ENCODE assay signal across 8 cellular contexts in the genomic region with DNA sequence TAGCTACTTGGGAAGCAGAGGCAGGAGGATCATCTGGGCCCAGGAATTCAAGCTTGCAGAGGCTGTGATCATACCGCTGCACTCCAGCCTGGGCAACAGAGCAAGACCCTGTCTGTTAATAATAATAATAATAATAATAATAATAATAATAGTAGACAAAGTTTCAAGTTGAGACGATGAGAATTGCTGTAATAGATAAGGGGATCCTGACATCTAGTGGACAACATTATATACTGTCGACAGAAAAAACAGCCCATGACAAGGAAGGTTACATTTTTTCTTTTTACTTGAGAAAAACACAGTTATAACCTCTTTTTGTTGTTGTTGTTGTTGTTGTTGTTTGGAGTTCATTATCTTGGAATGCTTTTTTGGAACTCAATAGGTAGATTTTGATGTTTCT. TPM values are rescaled to one million over a fixed set of nuclear protein-coding genes. Genes with fewer than 3 reads are reported as not detected.
DNase-seq lines count a peak whose midpoint lies in the region; ATAC-seq lines count a peak whose summit lies in the region.

No MANE protein-coding gene starts in this region.

- ATAC-seq in HG02884 (IDR thresholded peaks at IDR 0.05; ENCODE audit: unreplicated experiment) (no peak), GM18907 (IDR thresholded peaks at IDR 0.05; ENCODE audit: unreplicated experiment) (no peak)

- peak; percentile 38 for DNase-seq in activated T-cell treated with anti-CD3 and anti-CD28 coated beads, Interleukin-2, amount 50 U/mL, for 1 hour
- DNase-seq in activated T-cell treated with anti-CD3 and anti-CD28 coated beads, Interleukin-2, amount 50 U/mL, for 48 hours: no peak
- peak; percentile 20 for DNase-seq in NCI-H526 treated with DMSO at 0.1 percent for 48 hours (lab: John Stamatoyannopoulos, UW)
- peak; percentile 46 to 67 for DNase-seq in dermis microvascular lymphatic vessel endothelial cell (ENCODE audit: low read depth in 2 of 2)
- peak; percentile 46 for DNase-seq in myocyte (ENCODE audit: low read depth)
- no peak for DNase-seq in DMS153 (lab: John Stamatoyannopoulos, UW)

RNA-seq across cellular contexts. Expression of gene NDFIP1, which starts 35.3 kb away (rescaled TPM):
- total RNA-seq in dermis microvascular lymphatic vessel endothelial cell (32.9 and 46.5 TPM in 2 replicates), myocyte (57.2 and 59.8 TPM in 2 replicates)
- 49.9 TPM for polyA plus RNA-seq in myocyte (2012)

Comparison
In these comparisons a context has a peak if more than half of its experiments do, and no peak if none do; other contexts are left out.
1. DNase-seq: peak in activated T-cell treated with anti-CD3 and anti-CD28 coated beads, Interleukin-2, amount 50 U/mL, for 1 hour (single experiment), NCI-H526 treated with DMSO at 0.1 percent for 48 hours (single experiment), dermis microvascular lymphatic vessel endothelial cell (2 of 2) and myocyte (single experiment); none in activated T-cell treated with anti-CD3 and anti-CD28 coated beads, Interleukin-2, amount 50 U/mL, for 48 hours (0 of 2) and DMS153 (single experiment).